In genomic region chr17:74211141-74211928, GRCh38 we compare ENCODE assay signal across 8 cellular contexts. TPM values are rescaled to one million over a fixed set of nuclear protein-coding genes. Genes with fewer than 3 reads are reported as not detected.
DNase-seq lines count a peak whose midpoint lies in the region; ATAC-seq and TF ChIP-seq lines count a peak whose summit lies in the region.

No MANE protein-coding gene starts in this region.

- H3K27ac ChIP-seq in heart right ventricle, result peak overlapping the region in 7 of 10 donors; percentile 4 to 88 (median 46)
- no peak overlapping the region for H3K27ac ChIP-seq in tibial artery

- DNase-seq in activated naive CD4-positive, alpha-beta T cell treated with Interleukin-2 at 50 U/mL for 16 hours, result peak; percentile 14
- no peak for DNase-seq in activated naive CD4-positive, alpha-beta T cell (lab: John Stamatoyannopoulos, UW)
- peak; percentile 65 to 67 for DNase-seq in activated T-cell treated with anti-CD3 and anti-CD28 coated beads, Interleukin-2, amount 50 U/mL, for 48 hours
- DNase-seq in heart right ventricle (no peak), tibial artery (no peak)

- H3K4me1 ChIP-seq in heart right ventricle, result peaks cover 22 to 90% (median 79%) of the 10 kb centered on the region in 9 donors
- peaks cover 0 to 57% (median 39%) of the 10 kb centered on the region in 4 donors for H3K4me1 ChIP-seq in tibial artery

- WGBS in heart right ventricle, 2 donors, result 52 to 55% methylated on average over 14 of the region's 14 CpGs

- H3K9me3 ChIP-seq in heart right ventricle (no peaks in the 10 kb centered on the region), tibial artery (no peaks in the 10 kb centered on the region)

- H3K27me3 ChIP-seq in heart right ventricle, result no peaks in the 10 kb centered on the region
- H3K27me3 ChIP-seq in tibial artery, result no peaks in the 10 kb centered on the region

- TF ChIP-seq CTCF in heart right ventricle (IDR thresholded peaks at IDR 0.05) (no peak), tibial artery (IDR thresholded peaks at IDR 0.05) (no peak)

- ATAC-seq in heart right ventricle (no peak), GM21526 (IDR thresholded peaks at IDR 0.05; ENCODE audit: low FRiP score, unreplicated experiment) (no peak), HG03378 (IDR thresholded peaks at IDR 0.05; ENCODE audit: unreplicated experiment) (no peak), GM21619 (IDR thresholded peaks at IDR 0.05; ENCODE audit: unreplicated experiment) (no peak)

- H3K4me3 ChIP-seq in heart right ventricle, result peak overlapping the region in 8 of 10 donors; percentile 52 to 72 (median 65)
- H3K4me3 ChIP-seq in tibial artery, result peak overlapping the region; percentile 51 to 61

- H3K36me3 ChIP-seq in heart right ventricle, result peaks cover 0 to 50% (median 18%) of the 10 kb centered on the region in 9 donors
- H3K36me3 ChIP-seq in tibial artery, result peaks cover 13 to 39% (median 31%) of the 10 kb centered on the region in 3 donors

- intact Hi-C loops in heart right ventricle (cut with DNase I) (loop anchor here in 9 of 10 donors (2.0 to 10.0 kb wide), 8 partner anchors 66 to 243 kb away; partner anchors contain the start of gene BTBD17 (in 4 of the 9)), tibial artery (cut with DNase I; ENCODE audit: low total_unique reads) (loop anchor here (5.0 kb wide), 1 partner anchor 236 kb away; no protein-coding TSS in a partner anchor)

RNA-seq across cellular contexts. Expression of gene TTYH2, which starts 2.0 kb away (rescaled TPM):
- total RNA-seq in heart right ventricle, result 10 to 100 TPM; 20.9 to 36.3 (median 26.1) TPM
- 10 to 100 TPM in 1 of 2 donors, 1 to 10 TPM in 1; 8.6 to 20.6 TPM for polyA plus RNA-seq in heart right ventricle

RNA-seq across cellular contexts. Expression of gene RPL38, which starts 7.9 kb away (rescaled TPM):
- total RNA-seq in heart right ventricle, result 100 to 1,000 TPM; 661 to 847 (median 735) TPM
- 1,000 to 10,000 TPM; 1,527 to 2,186 TPM for polyA plus RNA-seq in heart right ventricle

Comparison
In these comparisons a context has a peak if more than half of its experiments do, and no peak if none do; other contexts are left out.
1. DNase-seq: peak in activated naive CD4-positive, alpha-beta T cell treated with Interleukin-2 at 50 U/mL for 16 hours (single experiment) and activated T-cell treated with anti-CD3 and anti-CD28 coated beads, Interleukin-2, amount 50 U/mL, for 48 hours (2 of 2); none in activated naive CD4-positive, alpha-beta T cell (0 of 4), heart right ventricle (0 of 2) and tibial artery (0 of 2).
2. H3K27ac ChIP-seq: peak in heart right ventricle (7 of 10); none in tibial artery (0 of 2).